In the genomic region with DNA sequence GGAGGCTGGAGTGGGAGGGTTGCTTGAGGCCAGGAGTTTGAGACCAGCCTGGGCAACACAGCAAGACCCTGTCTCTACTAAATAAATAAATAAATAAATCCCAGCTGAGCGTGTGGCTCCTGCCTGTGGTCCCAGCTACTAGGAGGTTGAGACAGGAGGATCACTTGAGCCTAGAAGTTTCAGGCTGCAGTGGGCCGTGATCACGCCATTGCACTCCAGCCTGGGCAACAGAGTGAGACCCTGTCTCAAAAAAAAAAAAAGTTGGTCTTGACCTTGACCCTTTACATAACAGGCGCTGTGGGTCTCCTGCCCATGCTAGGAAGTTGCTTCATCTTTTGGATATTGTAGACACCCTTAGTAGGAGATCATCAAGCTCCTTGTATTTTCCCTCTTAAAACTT, we compare ENCODE assay signal across 32 cellular contexts. TPM values are rescaled to one million over a fixed set of nuclear protein-coding genes. Genes with fewer than 3 reads are reported as not detected.
"Had no signal": no experiment of that assay in that cellular context is flagged by ENCODE, and none has a peak within 500 bp of the region (broad histone marks: within the 10 kb centered on the region; RNA-seq: fewer than 3 reads in every experiment).

No MANE protein-coding gene starts in this region.

- H3K4me3 ChIP-seq: ascending aorta, cardiac muscle cell had no signal

- H3K9me3 ChIP-seq: ascending aorta had no signal

- DNase-seq: activated CD4-positive, alpha-beta memory T cell treated with anti-CD3 and anti-CD28 coated beads, Interleukin-2, amount 10 ng/mL, durations not matched to agents 7 days and 5 days; activated CD4-positive, alpha-beta T cell treated with anti-CD3 and anti-CD28 coated beads for 1 hour; activated CD4-positive, alpha-beta T cell treated with anti-CD3 and anti-CD28 coated beads for 36 hours; activated CD4-positive, alpha-beta T cell treated with anti-CD3 and anti-CD28 coated beads for 48 hours; activated CD4-positive, alpha-beta T cell treated with anti-CD3 and anti-CD28 coated beads, Interleukin-2, amount 10 ng/mL, durations not matched to agents 7 days and 5 days; activated CD4-positive, alpha-beta T cell treated with anti-CD3 and anti-CD28 coated beads, Interleukin-2, amount 50 U/mL, for 48 hours; activated CD4-positive, CD25-positive, alpha-beta regulatory T cell; activated CD8-positive, alpha-beta memory T cell treated with anti-CD3 and anti-CD28 coated beads for 24 hours; activated CD8-positive, alpha-beta memory T cell treated with anti-CD3 and anti-CD28 coated beads, Interleukin-2, amount 10 ng/mL, durations not matched to agents 7 days and 5 days; activated CD8-positive, alpha-beta memory T cell treated with anti-CD3 and anti-CD28 coated beads, Interleukin-2, amount 50 U/mL, for 48 hours; activated CD8-positive, alpha-beta T cell treated with anti-CD3 and anti-CD28 coated beads, Interleukin-2, amount 10 ng/mL, durations not matched to agents 7 days and 5 days; activated effector memory CD4-positive, alpha-beta T cell treated with Interleukin-2 at 50 U/mL for 16 hours; activated gamma-delta T cell; activated naive CD4-positive, alpha-beta T cell treated with anti-CD3 and anti-CD28 coated beads, Interleukin-2, amount 10 ng/mL, durations not matched to agents 7 days and 5 days; activated naive CD4-positive, alpha-beta T cell treated with Interleukin-2 at 50 U/mL for 16 hours; activated naive CD8-positive, alpha-beta T cell treated with anti-CD3 and anti-CD28 coated beads, Interleukin-2, amount 10 ng/mL, durations not matched to agents 7 days and 5 days; activated naive CD8-positive, alpha-beta T cell treated with anti-CD3 and anti-CD28 coated beads, Interleukin-2, amount 50 U/mL, for 24 hours; activated T-cell treated with anti-CD3 and anti-CD28 coated beads, Interleukin-2, amount 50 U/mL, for 24 hours; activated T-cell treated with anti-CD3 and anti-CD28 coated beads, Interleukin-2, amount 50 U/mL, for 48 hours; amygdala; anterior cingulate cortex; caudate nucleus; cerebellar nuclear complex; T-helper 2 cell; T-helper 9 cell had no signal

- H3K4me1 ChIP-seq: ascending aorta had no signal

- H3K36me3 ChIP-seq: ascending aorta had no signal

- FAIRE-seq: bronchial epithelial cell, TTC549 had no signal

- ATAC-seq: activated CD4-positive, alpha-beta T cell treated with anti-CD3 and anti-CD28 coated beads for 36 hours; activated CD4-positive, CD25-positive, alpha-beta regulatory T cell treated with anti-CD3 and anti-CD28 coated beads, Interleukin-2, amount 50 U/mL, for 24 hours; activated CD8-positive, alpha-beta memory T cell treated with anti-CD3 and anti-CD28 coated beads, Interleukin-2, amount 10 ng/mL, durations not matched to agents 7 days and 5 days; activated CD8-positive, alpha-beta T cell treated with anti-CD3 and anti-CD28 coated beads, Interleukin-2, amount 10 ng/mL, durations not matched to agents 7 days and 5 days; activated naive CD8-positive, alpha-beta T cell treated with anti-CD3 and anti-CD28 coated beads, Interleukin-2, amount 50 U/mL, for 24 hours had no signal

- H3K27ac ChIP-seq: ascending aorta, cardiac muscle cell, VCaP had no signal

- H3K27me3 ChIP-seq: ascending aorta, cardiac muscle cell had no signal

RNA-seq across cellular contexts. Expression of a gene that starts 31.3 kb away (rescaled TPM):
- total RNA-seq: activated CD4-positive, alpha-beta memory T cell treated with anti-CD3 and anti-CD28 coated beads, Interleukin-2, amount 10 ng/mL, durations not matched to agents 7 days and 5 days; activated CD4-positive, alpha-beta T cell treated with anti-CD3 and anti-CD28 coated beads for 36 hours; activated CD4-positive, alpha-beta T cell treated with anti-CD3 and anti-CD28 coated beads, Interleukin-2, amount 10 ng/mL, durations not matched to agents 7 days and 5 days; activated CD8-positive, alpha-beta memory T cell treated with anti-CD3 and anti-CD28 coated beads, Interleukin-2, amount 10 ng/mL, durations not matched to agents 7 days and 5 days; activated CD8-positive, alpha-beta T cell treated with anti-CD3 and anti-CD28 coated beads, Interleukin-2, amount 10 ng/mL, durations not matched to agents 7 days and 5 days; activated naive CD8-positive, alpha-beta T cell treated with anti-CD3 and anti-CD28 coated beads, Interleukin-2, amount 10 ng/mL, durations not matched to agents 7 days and 5 days; activated T-helper 2 cell treated with anti-CD3 and anti-CD28 coated beads, Interferon-gamma antibody, Interleukin-2, Interleukin-4, amounts not matched to agents 10 μg/mL and 5 μg/mL and 100 μg/mL, durations not matched to agents 14 hours and 24 hours and 36 hours; ascending aorta; bronchial epithelial cell; cardiac muscle cell had no signal
